In the genomic region with DNA sequence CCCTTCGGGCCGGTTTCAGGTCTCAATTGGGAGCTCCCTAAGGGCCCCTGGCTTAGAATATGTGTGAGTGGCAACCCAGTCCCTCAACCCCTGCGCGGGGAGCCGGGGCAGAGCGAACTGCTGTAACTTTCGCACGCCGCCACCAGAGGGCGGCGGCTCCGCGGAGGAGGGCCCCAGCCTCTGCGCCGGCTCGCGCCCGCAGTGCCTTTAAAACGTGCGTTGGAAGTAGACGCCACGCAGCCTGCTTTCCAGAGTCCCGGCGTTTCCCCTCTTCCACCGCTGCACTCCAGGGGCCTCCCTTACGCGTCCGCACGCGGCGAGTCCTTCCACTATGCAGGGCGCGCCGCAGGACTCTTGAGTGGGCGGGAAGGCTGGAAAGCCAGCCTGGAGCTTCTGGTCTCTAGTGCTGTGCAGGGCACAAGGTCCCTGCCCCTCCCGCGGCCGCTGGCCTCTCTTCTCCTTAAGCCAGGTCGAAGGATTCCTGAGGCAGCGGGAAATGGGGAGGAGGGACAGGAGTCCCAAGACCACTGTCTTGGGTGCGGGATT, we compare ENCODE assay signal across 9 cellular contexts. TPM values are rescaled to one million over a fixed set of nuclear protein-coding genes. Genes with fewer than 3 reads are reported as not detected.
DNase-seq lines count a peak whose midpoint lies in the region; ATAC-seq and TF ChIP-seq lines count a peak whose summit lies in the region.
"Had no signal": no experiment of that assay in that cellular context is flagged by ENCODE, and none has a peak within 500 bp of the region (broad histone marks: within the 10 kb centered on the region; RNA-seq: fewer than 3 reads in every experiment).

No MANE protein-coding gene starts in this region.

- H3K36me3 ChIP-seq in SJCRH30: no peaks in the 10 kb centered on the region
- no peaks in the 10 kb centered on the region for H3K36me3 ChIP-seq in thoracic aorta

- DNase-seq in DMS53 treated with DMSO at 0.1 percent for 48 hours (lab: John Stamatoyannopoulos, UW; ENCODE audit: unreplicated experiment): peak; percentile 61
- DNase-seq in SJCRH30: peak; percentile 88
- peak; percentile 74 for DNase-seq in activated naive CD4-positive, alpha-beta T cell treated with Interleukin-2 at 50 U/mL for 16 hours
- peak; percentile 59 for DNase-seq in globus pallidus (ENCODE audit: low spot score)
- peak; percentile 62 for DNase-seq in occipital lobe (lab: John Stamatoyannopoulos, UW)
- peak; percentile 33 for DNase-seq in thoracic aorta (ENCODE audit: low spot score)

- H3K4me3 ChIP-seq in SJCRH30 (peak overlapping the region; percentile 51), thoracic aorta (peak overlapping the region; percentile 71)

- H3K27me3 ChIP-seq in SJCRH30 (no peaks in the 10 kb centered on the region), thoracic aorta (replicated peaks; ENCODE audit: insufficient read depth) (no peaks in the 10 kb centered on the region)

- H3K4me1 ChIP-seq in SJCRH30 (no peaks in the 10 kb centered on the region), thoracic aorta (ENCODE audit: control insufficient read depth in 1 of 2, low read depth in 2 of 2) (peaks cover 7 to 15% of the 10 kb centered on the region in 2 donors)

- peak; percentile 74 for ATAC-seq in GM21825 (IDR thresholded peaks at IDR 0.05; ENCODE audit: unreplicated experiment)
- peak; percentile 51 for ATAC-seq in thoracic aorta (ENCODE audit: insufficient number of reproducible peaks, low FRiP score, low read depth)

- no peak overlapping the region; the same call in 1 of the 2 replicates for H3K27ac ChIP-seq in SJCRH30
- H3K27ac ChIP-seq in thoracic aorta: peak overlapping the region; percentile 19 to 40

- peak; percentile 83 for TF ChIP-seq CTCF in LNCAP (IDR thresholded peaks at IDR 0.05)
- peak; percentile 98 for TF ChIP-seq CTCF in thoracic aorta (IDR thresholded peaks at IDR 0.05)

- H3K9me3 ChIP-seq in SJCRH30 (replicated peaks): no peaks in the 10 kb centered on the region
- H3K9me3 ChIP-seq in thoracic aorta: no peaks in the 10 kb centered on the region

RNA-seq across cellular contexts. Expression of a gene that starts 23.7 kb away (rescaled TPM):
- total RNA-seq in SJCRH30 (2014; rRNA removed; shearing (Covaris generic)): not detected in 2 replicates
- not detected for total RNA-seq in occipital lobe
- total RNA-seq in thoracic aorta: not detected
- total RNA-seq: urinary bladder had no signal

RNA-seq across cellular contexts. Expression of a gene that starts 38.2 kb away (rescaled TPM):
- total RNA-seq in SJCRH30 (2014; rRNA removed; shearing (Covaris generic)): 3.1 and 4.5 TPM in 2 replicates
- 0.16 TPM for total RNA-seq in occipital lobe
- total RNA-seq in thoracic aorta: 1 to 10 TPM in 1 of 2 donors, under 1 TPM in 1; 0.78 to 3.5 TPM

Comparison
In these comparisons a context has a peak if more than half of its experiments do, and no peak if none do; other contexts are left out.
1. DNase-seq: peak in every context shown above with its lines; median percentile 88 in SJCRH30; 74 in activated naive CD4-positive, alpha-beta T cell treated with Interleukin-2 at 50 U/mL for 16 hours; 62 in occipital lobe; 61 in DMS53 treated with DMSO at 0.1 percent for 48 hours; 59 in globus pallidus; 33 in thoracic aorta.